35 cellular contexts compared by ENCODE assay signal in genomic region chr9:34556231-34556525, GRCh38. TPM values are rescaled to one million over a fixed set of nuclear protein-coding genes. Genes with fewer than 3 reads are reported as not detected.
"Had no signal": no experiment of that assay in that cellular context is flagged by ENCODE, and none has a peak within 500 bp of the region (broad histone marks: within the 10 kb centered on the region; RNA-seq: fewer than 3 reads in every experiment).

No MANE protein-coding gene starts in this region.

- H3K4me3 Mint-ChIP-seq: activated CD4-positive, alpha-beta T cell treated with anti-CD3 and anti-CD28 coated beads for 36 hours; activated CD4-positive, alpha-beta T cell treated with anti-CD3 and anti-CD28 coated beads, Interleukin-2, amount 10 ng/mL, durations not matched to agents 7 days and 5 days; activated CD8-positive, alpha-beta T cell treated with anti-CD3 and anti-CD28 coated beads, Interleukin-2, amount 10 ng/mL, durations not matched to agents 7 days and 5 days; activated naive CD4-positive, alpha-beta T cell treated with anti-CD3 and anti-CD28 coated beads, Interleukin-2, amount 50 U/mL, for 24 hours; activated naive CD8-positive, alpha-beta T cell treated with anti-CD3 and anti-CD28 coated beads, Interleukin-2, amount 10 ng/mL, durations not matched to agents 7 days and 5 days; activated T-cell treated with anti-CD3 and anti-CD28 coated beads, Interleukin-2, amount 50 U/mL, for 24 hours; WTC11 had no signal

- H3K9me3 Mint-ChIP-seq: activated CD4-positive, alpha-beta T cell treated with anti-CD3 and anti-CD28 coated beads, Interleukin-2, amount 10 ng/mL, durations not matched to agents 7 days and 5 days; activated naive CD4-positive, alpha-beta T cell treated with anti-CD3 and anti-CD28 coated beads, Interleukin-2, amount 50 U/mL, for 24 hours; activated naive CD8-positive, alpha-beta T cell treated with anti-CD3 and anti-CD28 coated beads, Interleukin-2, amount 10 ng/mL, durations not matched to agents 7 days and 5 days; activated T-cell treated with anti-CD3 and anti-CD28 coated beads, Interleukin-2, amount 50 U/mL, for 24 hours; activated T-helper 2 cell treated with anti-CD3 and anti-CD28 coated beads, Interferon-gamma antibody, Interleukin-2, Interleukin-4, amounts not matched to agents 10 μg/mL and 5 μg/mL and 100 μg/mL, durations not matched to agents 14 hours and 24 hours and 36 hours; WTC11 had no signal

- H3K27me3 ChIP-seq: ascending aorta, MG63 had no signal

- H3K27ac Mint-ChIP-seq: activated CD4-positive, alpha-beta T cell treated with anti-CD3 and anti-CD28 coated beads for 36 hours; activated CD4-positive, alpha-beta T cell treated with anti-CD3 and anti-CD28 coated beads, Interleukin-2, amount 10 ng/mL, durations not matched to agents 7 days and 5 days; activated CD8-positive, alpha-beta T cell treated with anti-CD3 and anti-CD28 coated beads, Interleukin-2, amount 10 ng/mL, durations not matched to agents 7 days and 5 days; activated naive CD4-positive, alpha-beta T cell treated with anti-CD3 and anti-CD28 coated beads, Interleukin-2, amount 50 U/mL, for 24 hours; activated naive CD8-positive, alpha-beta T cell treated with anti-CD3 and anti-CD28 coated beads, Interleukin-2, amount 10 ng/mL, durations not matched to agents 7 days and 5 days; activated T-cell treated with anti-CD3 and anti-CD28 coated beads, Interleukin-2, amount 50 U/mL, for 24 hours; activated T-helper 2 cell treated with anti-CD3 and anti-CD28 coated beads, Interferon-gamma antibody, Interleukin-2, Interleukin-4, amounts not matched to agents 10 μg/mL and 5 μg/mL and 100 μg/mL, durations not matched to agents 14 hours and 24 hours and 36 hours; WTC11 had no signal

- FAIRE-seq: TTC549 had no signal

- DNase-seq: activated CD4-positive, alpha-beta T cell treated with anti-CD3 and anti-CD28 coated beads for 36 hours; activated CD4-positive, alpha-beta T cell treated with anti-CD3 and anti-CD28 coated beads, Interleukin-2, amount 10 ng/mL, durations not matched to agents 7 days and 5 days; activated CD4-positive, alpha-beta T cell treated with anti-CD3 and anti-CD28 coated beads, Interleukin-2, amount 50 U/mL, for 48 hours; activated CD8-positive, alpha-beta T cell treated with anti-CD3 and anti-CD28 coated beads, Interleukin-2, amount 10 ng/mL, durations not matched to agents 7 days and 5 days; activated gamma-delta T cell; activated naive CD4-positive, alpha-beta T cell treated with Interleukin-2 at 50 U/mL for 16 hours; activated naive CD8-positive, alpha-beta T cell treated with anti-CD3 and anti-CD28 coated beads, Interleukin-2, amount 10 ng/mL, durations not matched to agents 7 days and 5 days; activated T-cell treated with anti-CD3 and anti-CD28 coated beads, Interleukin-2, amount 50 U/mL, for 24 hours; amygdala; cerebellar nuclear complex; Kasumi-1; KG1; MG63; NCI-H1048; NCI-H1105 treated with DMSO at 0.1 percent for 48 hours; NCI-H1436; NCI-H1694 treated with DMSO at 0.1 percent for 48 hours; NCI-H2029; NCI-H345; NCI-H524 treated with DMSO at 0.1 percent for 48 hours; RPMI8226; SIG-M5; SW 1271 had no signal

- H3K36me3 Mint-ChIP-seq: activated naive CD4-positive, alpha-beta T cell treated with anti-CD3 and anti-CD28 coated beads, Interleukin-2, amount 50 U/mL, for 24 hours; activated naive CD8-positive, alpha-beta T cell treated with anti-CD3 and anti-CD28 coated beads, Interleukin-2, amount 10 ng/mL, durations not matched to agents 7 days and 5 days; WTC11 had no signal

- ATAC-seq: activated CD4-positive, alpha-beta T cell treated with anti-CD3 and anti-CD28 coated beads for 36 hours; activated CD4-positive, CD25-positive, alpha-beta regulatory T cell treated with anti-CD3 and anti-CD28 coated beads, Interleukin-2, amount 50 U/mL, for 24 hours; activated CD8-positive, alpha-beta T cell treated with anti-CD3 and anti-CD28 coated beads, Interleukin-2, amount 10 ng/mL, durations not matched to agents 7 days and 5 days; Panc1; Right ventricle myocardium inferior; WTC11 had no signal

- H3K27ac ChIP-seq: ascending aorta had no signal

- H3K4me1 ChIP-seq: ascending aorta had no signal

- H3K9me3 ChIP-seq: ascending aorta, breast epithelium, MG63 had no signal

- H3K4me3 ChIP-seq: ascending aorta, breast epithelium, MG63 had no signal

- H3K4me1 Mint-ChIP-seq: activated CD4-positive, alpha-beta T cell treated with anti-CD3 and anti-CD28 coated beads for 36 hours; activated CD4-positive, alpha-beta T cell treated with anti-CD3 and anti-CD28 coated beads, Interleukin-2, amount 10 ng/mL, durations not matched to agents 7 days and 5 days; activated naive CD4-positive, alpha-beta T cell treated with anti-CD3 and anti-CD28 coated beads, Interleukin-2, amount 50 U/mL, for 24 hours; activated naive CD8-positive, alpha-beta T cell treated with anti-CD3 and anti-CD28 coated beads, Interleukin-2, amount 10 ng/mL, durations not matched to agents 7 days and 5 days had no signal

- H3K36me3 ChIP-seq: ascending aorta, breast epithelium, MG63 had no signal

RNA-seq across cellular contexts. Expression of gene CNTFR, which starts 33.3 kb away (rescaled TPM):
- total RNA-seq: activated CD4-positive, alpha-beta T cell treated with anti-CD3 and anti-CD28 coated beads for 36 hours; activated CD4-positive, alpha-beta T cell treated with anti-CD3 and anti-CD28 coated beads, Interleukin-2, amount 10 ng/mL, durations not matched to agents 7 days and 5 days; activated CD8-positive, alpha-beta T cell treated with anti-CD3 and anti-CD28 coated beads, Interleukin-2, amount 10 ng/mL, durations not matched to agents 7 days and 5 days; activated naive CD8-positive, alpha-beta T cell treated with anti-CD3 and anti-CD28 coated beads, Interleukin-2, amount 10 ng/mL, durations not matched to agents 7 days and 5 days; activated T-helper 2 cell treated with anti-CD3 and anti-CD28 coated beads, Interferon-gamma antibody, Interleukin-2, Interleukin-4, amounts not matched to agents 10 μg/mL and 5 μg/mL and 100 μg/mL, durations not matched to agents 14 hours and 24 hours and 36 hours; NCI-H460; T-helper 1 cell treated with Interleukin-12 subunit alpha and Interleukin-12 subunit beta and Interleukin-4 antibody, amounts not matched to agents 30 ng/mL and 1 ng/mL, for 36 hours; T-helper 2 cell treated with Interferon-gamma antibody and Interleukin-4, amounts not matched to agents 100 ng/mL and 5 ng/mL, for 36 hours had no signal

RNA-seq across cellular contexts. Expression of gene ENHO, which starts 33.4 kb away (rescaled TPM):
- total RNA-seq: activated CD4-positive, alpha-beta T cell treated with anti-CD3 and anti-CD28 coated beads for 36 hours; activated CD4-positive, alpha-beta T cell treated with anti-CD3 and anti-CD28 coated beads, Interleukin-2, amount 10 ng/mL, durations not matched to agents 7 days and 5 days; activated CD8-positive, alpha-beta T cell treated with anti-CD3 and anti-CD28 coated beads, Interleukin-2, amount 10 ng/mL, durations not matched to agents 7 days and 5 days; activated naive CD8-positive, alpha-beta T cell treated with anti-CD3 and anti-CD28 coated beads, Interleukin-2, amount 10 ng/mL, durations not matched to agents 7 days and 5 days; activated T-helper 2 cell treated with anti-CD3 and anti-CD28 coated beads, Interferon-gamma antibody, Interleukin-2, Interleukin-4, amounts not matched to agents 10 μg/mL and 5 μg/mL and 100 μg/mL, durations not matched to agents 14 hours and 24 hours and 36 hours; ascending aorta; NCI-H460; T-helper 2 cell treated with Interferon-gamma antibody and Interleukin-4, amounts not matched to agents 100 ng/mL and 5 ng/mL, for 36 hours had no signal
